Comparison of ENCODE assay signal across 1 cellular context in the genomic region with DNA sequence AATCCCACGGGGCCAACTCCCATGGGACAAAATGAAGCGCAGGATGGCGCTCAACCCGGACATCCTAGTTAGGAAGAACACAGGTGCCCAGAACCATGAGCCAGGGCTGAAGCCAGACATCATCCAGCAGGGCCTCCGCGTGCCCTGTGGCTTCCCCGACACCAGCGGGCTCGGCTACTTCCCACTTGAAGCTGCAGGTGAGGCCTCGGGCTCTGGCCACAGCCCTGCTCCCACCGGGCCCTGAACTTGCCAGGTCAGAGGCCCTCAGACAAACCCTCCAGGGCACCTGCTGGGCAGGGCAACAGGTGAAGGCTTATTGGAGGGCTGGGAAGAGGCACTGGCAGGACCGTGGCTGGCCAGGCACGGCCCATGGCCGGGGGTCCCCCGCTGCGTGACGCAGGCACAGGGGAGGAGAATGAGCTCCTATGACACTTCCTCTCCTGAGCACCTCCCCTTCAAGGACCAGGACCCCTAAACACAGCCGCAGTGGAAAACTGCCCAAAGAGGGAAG.
TF ChIP-seq lines count a peak whose summit lies in the region.

No MANE protein-coding gene starts in this region.

TF ChIP-seq in GM12878, 131 proteins besides CTCF, POLR2A, EP300 and RAD21:
- no peak for TF ChIP-seq RB1 (IDR thresholded peaks at IDR 0.05; ENCODE audit: borderline replicate concordance)
- TF ChIP-seq MEF2B (IDR thresholded peaks at IDR 0.05; ENCODE audit: partially characterized antibody, poor library complexity, severe bottlenecking): peak; percentile 10
